In genomic region chrX:140088438-140088837, GRCh38 we compare ENCODE assay signal across 27 cellular contexts.
"Had no signal": no experiment of that assay in that cellular context is flagged by ENCODE, and none has a peak within 500 bp of the region (broad histone marks: within the 10 kb centered on the region; RNA-seq: fewer than 3 reads in every experiment).

No MANE protein-coding gene starts in this region.

- H3K27me3 Mint-ChIP-seq: T-helper 17 cell had no signal

- H3K4me3 Mint-ChIP-seq: T-cell, T-helper 17 cell had no signal

- H3K27ac ChIP-seq: PC-9, RWPE1, SJCRH30, SK-N-MC had no signal

- H3K4me3 ChIP-seq: MG63, PC-9, SJCRH30, SK-N-MC had no signal

- H3K4me2 ChIP-seq: PC-9 had no signal

- H3K27ac Mint-ChIP-seq: T-cell, T-helper 17 cell had no signal

- H3K9me3 ChIP-seq: MG63, SJCRH30 had no signal

- H3K27me3 ChIP-seq: SJCRH30 had no signal

- H2AFZ ChIP-seq: PC-9 had no signal

- DNase-seq: MG63, NCI-H1092, NCI-H1105, NCI-H1417 treated with DMSO at 0.1 percent for 48 hours, NCI-H1436 treated with DMSO at 0.1 percent for 48 hours, NCI-H1694 treated with DMSO at 0.1 percent for 48 hours, NCI-H187 treated with DMSO at 0.1 percent for 48 hours, NCI-H2029, NCI-H226, NCI-H446 treated with DMSO at 0.1 percent for 48 hours, NCI-H510A, NCI-H524, NCI-H526, NCI-H748 treated with DMSO at 0.1 percent for 48 hours, NCI-H82, PC-9, SHP77, SIG-M5, SJCRH30, T-cell, T-helper 17 cell had no signal

- FAIRE-seq: RCC 7860 had no signal

- H3K36me3 ChIP-seq: MG63, SJCRH30 had no signal

- H3K9me3 Mint-ChIP-seq: T-cell had no signal

- H3K36me3 Mint-ChIP-seq: T-cell had no signal

- ATAC-seq: Panc1, Right ventricle myocardium inferior, SK-N-SH treated with all-trans-retinoic acid at 6 μM for 48 hours, T-cell, T-helper 17 cell had no signal

- H3K4me1 ChIP-seq: SJCRH30 had no signal
